ENCODE assay signal across 9 cellular contexts in the genomic region with DNA sequence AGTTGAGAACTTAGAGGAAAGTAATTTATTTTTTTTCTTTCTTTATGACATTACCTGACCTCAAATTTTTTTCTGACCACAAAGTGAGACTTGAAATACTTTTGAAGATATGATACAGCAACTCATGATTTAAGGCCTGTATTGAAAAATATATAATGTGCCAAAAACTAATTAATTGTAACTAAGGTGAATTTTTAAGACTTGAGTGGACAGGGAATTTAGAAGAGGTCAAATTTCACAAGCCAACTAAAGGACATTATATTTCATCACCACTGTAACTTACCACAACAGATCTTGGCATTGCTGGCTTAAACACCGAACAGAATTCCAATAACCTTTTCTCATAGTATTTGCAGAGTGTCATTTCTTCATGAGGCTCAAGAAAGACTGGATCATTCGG. TPM values are rescaled to one million over a fixed set of nuclear protein-coding genes. Genes with fewer than 3 reads are reported as not detected.
DNase-seq lines count a peak whose midpoint lies in the region; ATAC-seq, FAIRE-seq and TF ChIP-seq lines count a peak whose summit lies in the region.
"Had no signal": no experiment of that assay in that cellular context is flagged by ENCODE, and none has a peak within 500 bp of the region (broad histone marks: within the 10 kb centered on the region; RNA-seq: fewer than 3 reads in every experiment).

No MANE protein-coding gene starts in this region.

- peaks cover 2% of the 10 kb centered on the region for H3K27me3 Mint-ChIP-seq in activated T-helper 2 cell treated with anti-CD3 and anti-CD28 coated beads, Interferon-gamma antibody, Interleukin-2, Interleukin-4, amounts not matched to agents 10 μg/mL and 5 μg/mL and 100 μg/mL, durations not matched to agents 14 hours and 24 hours and 36 hours (ENCODE audit: low read depth)

- no peak for TF ChIP-seq CTCF in AG04449 (IDR thresholded peaks at IDR 0.05; ENCODE audit: insufficient read depth, low read length, missing control alignments)

- peak; percentile 30 for FAIRE-seq in H54 (lab: Jason Lieb, UNC)

- peaks cover 36% of the 10 kb centered on the region for H3K4me1 Mint-ChIP-seq in activated T-helper 2 cell treated with anti-CD3 and anti-CD28 coated beads, Interferon-gamma antibody, Interleukin-2, Interleukin-4, amounts not matched to agents 10 μg/mL and 5 μg/mL and 100 μg/mL, durations not matched to agents 14 hours and 24 hours and 36 hours (ENCODE audit: low read depth)

- H3K9me3 Mint-ChIP-seq in activated T-helper 2 cell treated with anti-CD3 and anti-CD28 coated beads, Interferon-gamma antibody, Interleukin-2, Interleukin-4, amounts not matched to agents 10 μg/mL and 5 μg/mL and 100 μg/mL, durations not matched to agents 14 hours and 24 hours and 36 hours: no peaks in the 10 kb centered on the region

- DNase-seq in AG04449 (ENCODE audit: low read depth, low spot score) (peak; percentile 85), H54 (ENCODE audit: insufficient read length, low spot score) (no peak), iris pigment epithelial cell (ENCODE audit: low read depth) (peak; percentile 90), cortex of kidney (lab: John Stamatoyannopoulos, UW) (no peak), LoVo (ENCODE audit: low spot score) (no peak)
- no peak for DNase-seq in activated T-helper 2 cell treated with anti-CD3 and anti-CD28 coated beads, Interferon-gamma antibody, Interleukin-2, Interleukin-4, amounts not matched to agents 10 μg/mL and 5 μg/mL and 100 μg/mL, durations not matched to agents 14 hours and 24 hours and 36 hours (ENCODE audit: low spot score)
- DNase-seq: SHP77 had no signal

- POLR2A ChIA-PET in AG04449 (lab: Yijun Ruan, JAX): no interaction called here

- ATAC-seq in HG03457 (IDR thresholded peaks at IDR 0.05; ENCODE audit: unreplicated experiment): no peak
- ATAC-seq in GM19455 (IDR thresholded peaks at IDR 0.05; ENCODE audit: unreplicated experiment): no peak

- peak overlapping the region; percentile 81 for H3K27ac Mint-ChIP-seq in activated T-helper 2 cell treated with anti-CD3 and anti-CD28 coated beads, Interferon-gamma antibody, Interleukin-2, Interleukin-4, amounts not matched to agents 10 μg/mL and 5 μg/mL and 100 μg/mL, durations not matched to agents 14 hours and 24 hours and 36 hours

- no peak for TF ChIP-seq POLR2A in H54 (IDR thresholded peaks at IDR 0.05; ENCODE audit: low read depth, low read length)

- intact Hi-C loops in activated T-helper 2 cell treated with anti-CD3 and anti-CD28 coated beads, Interferon-gamma antibody, Interleukin-2, Interleukin-4, amounts not matched to agents 10 μg/mL and 5 μg/mL and 100 μg/mL, durations not matched to agents 14 hours and 24 hours and 36 hours (cut with micrococcal nuclease): no loop called here

- no peak overlapping the region for H3K4me3 ChIP-seq in AG04449 (ENCODE audit: low read depth, low read length)

- H3K36me3 Mint-ChIP-seq in activated T-helper 2 cell treated with anti-CD3 and anti-CD28 coated beads, Interferon-gamma antibody, Interleukin-2, Interleukin-4, amounts not matched to agents 10 μg/mL and 5 μg/mL and 100 μg/mL, durations not matched to agents 14 hours and 24 hours and 36 hours (ENCODE audit: low read depth): peaks cover 52% of the 10 kb centered on the region

- CTCF ChIA-PET in AG04449 (lab: Yijun Ruan, JAX): interaction anchor here (0.8 to 2.9 kb wide), 4 partner anchors 10 to 340 kb away, joined by 3 to 26 read pairs (median 4); no protein-coding TSS in a partner anchor

- peak overlapping the region; percentile 86 for H3K4me3 Mint-ChIP-seq in activated T-helper 2 cell treated with anti-CD3 and anti-CD28 coated beads, Interferon-gamma antibody, Interleukin-2, Interleukin-4, amounts not matched to agents 10 μg/mL and 5 μg/mL and 100 μg/mL, durations not matched to agents 14 hours and 24 hours and 36 hours (ENCODE audit: low read depth)

RNA-seq across cellular contexts. Expression of a gene that starts 1.8 kb away (rescaled TPM):
- 68.2 and 70.1 TPM in 2 replicates for total RNA-seq in activated T-helper 2 cell treated with anti-CD3 and anti-CD28 coated beads, Interferon-gamma antibody, Interleukin-2, Interleukin-4, amounts not matched to agents 10 μg/mL and 5 μg/mL and 100 μg/mL, durations not matched to agents 14 hours and 24 hours and 36 hours

Comparison
In these comparisons a context has a peak if more than half of its experiments do, and no peak if none do; other contexts are left out.
1. DNase-seq: peak in AG04449 (single experiment) and iris pigment epithelial cell (single experiment); none in H54 (single experiment), activated T-helper 2 cell treated with anti-CD3 and anti-CD28 coated beads, Interferon-gamma antibody, Interleukin-2, Interleukin-4, amounts not matched to agents 10 μg/mL and 5 μg/mL and 100 μg/mL, durations not matched to agents 14 hours and 24 hours and 36 hours (single experiment), cortex of kidney (single experiment) and LoVo (single experiment).